In the genomic region with DNA sequence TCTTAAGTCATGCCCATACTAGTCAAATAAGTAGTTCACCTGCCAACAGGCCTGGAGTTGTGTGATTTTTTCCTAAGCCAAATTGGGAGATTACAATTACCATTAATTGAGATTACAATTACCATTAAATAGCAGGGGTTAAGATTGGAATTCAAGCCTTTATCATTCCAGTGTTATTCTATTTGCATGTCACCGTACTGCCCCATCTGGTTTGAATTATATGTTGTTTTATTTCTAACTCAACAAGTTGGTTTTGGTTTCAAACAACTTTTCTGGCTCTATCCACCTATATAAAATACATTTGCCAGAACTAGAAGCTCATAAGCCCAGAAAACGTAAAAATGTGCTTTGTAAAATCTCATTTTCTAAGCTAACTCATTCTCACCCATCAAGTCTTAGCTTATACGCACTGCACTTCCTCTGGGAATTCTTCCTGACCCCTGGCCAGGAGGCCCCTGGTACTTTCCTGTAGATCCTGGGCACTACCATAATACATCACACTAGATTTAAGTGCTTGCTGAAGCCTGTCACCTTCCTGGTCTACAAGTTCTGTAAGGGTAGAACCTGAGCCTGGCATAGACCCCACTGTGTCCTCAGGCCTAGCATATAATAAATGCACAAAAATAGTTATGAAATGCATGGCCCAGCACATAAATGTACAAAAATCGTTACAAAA, we compare ENCODE assay signal across 18 cellular contexts.
"Had no signal": no experiment of that assay in that cellular context is flagged by ENCODE, and none has a peak within 500 bp of the region (broad histone marks: within the 10 kb centered on the region; RNA-seq: fewer than 3 reads in every experiment).

No MANE protein-coding gene starts in this region.

- H3K4me1 ChIP-seq: stomach, testis had no signal

- H3K9me3 ChIP-seq: heart left ventricle, stomach, testis had no signal

- ATAC-seq: heart left ventricle; left ventricle myocardium superior; naive thymus-derived CD8-positive, alpha-beta T cell had no signal

- H3K27me3 Mint-ChIP-seq: memory B cell had no signal

- H3K27ac ChIP-seq: cardiac muscle cell, dorsolateral prefrontal cortex, heart left ventricle, stomach, testis, VCaP had no signal

- H3K27ac Mint-ChIP-seq: activated T-cell treated with anti-CD3 and anti-CD28 coated beads, Interleukin-2, amount 50 U/mL, for 24 hours; memory B cell; naive thymus-derived CD8-positive, alpha-beta T cell had no signal

- H3K27me3 ChIP-seq: cardiac muscle cell, dorsolateral prefrontal cortex, heart left ventricle, stomach, testis had no signal

- H3K4me3 ChIP-seq: cardiac muscle cell, dorsolateral prefrontal cortex, heart left ventricle, stomach, testis had no signal

- H3K4me3 Mint-ChIP-seq: activated T-cell treated with anti-CD3 and anti-CD28 coated beads, Interleukin-2, amount 50 U/mL, for 24 hours; memory B cell; naive thymus-derived CD8-positive, alpha-beta T cell had no signal

- H3K36me3 ChIP-seq: cardiac muscle cell, heart left ventricle, stomach had no signal

- H3K4me1 Mint-ChIP-seq: memory B cell; naive thymus-derived CD8-positive, alpha-beta T cell had no signal

- H3K9me3 Mint-ChIP-seq: activated T-cell treated with anti-CD3 and anti-CD28 coated beads, Interleukin-2, amount 50 U/mL, for 24 hours; memory B cell; naive thymus-derived CD8-positive, alpha-beta T cell had no signal

- DNase-seq: activated CD4-positive, alpha-beta T cell treated with anti-CD3 and anti-CD28 coated beads, Interleukin-2, amount 50 U/mL, for 48 hours; activated effector memory CD4-positive, alpha-beta T cell treated with Interleukin-2 at 50 U/mL for 16 hours; activated naive CD4-positive, alpha-beta T cell treated with anti-CD3 and anti-CD28 coated beads, Interleukin-2, amount 50 U/mL, for 16 hours; activated T-cell treated with anti-CD3 and anti-CD28 coated beads, Interleukin-2, amount 50 U/mL, for 24 hours; dorsolateral prefrontal cortex; foreskin melanocyte; heart left ventricle; left ventricle myocardium superior; naive thymus-derived CD8-positive, alpha-beta T cell; posterior cingulate gyrus; retina; stimulated activated CD4-positive, alpha-beta T cell treated with anti-CD3 and anti-CD28 coated beads, Interleukin-12 subunit alpha, Interleukin-12 subunit beta, amount 100 ng/mL, for 4 hours; stimulated activated CD4-positive, alpha-beta T cell treated with anti-CD3 and anti-CD28 coated beads, Interleukin-2, amount 100 ng/mL, for 24 hours; stomach; testis had no signal

- H3K36me3 Mint-ChIP-seq: memory B cell; naive thymus-derived CD8-positive, alpha-beta T cell had no signal
